In the genomic region with DNA sequence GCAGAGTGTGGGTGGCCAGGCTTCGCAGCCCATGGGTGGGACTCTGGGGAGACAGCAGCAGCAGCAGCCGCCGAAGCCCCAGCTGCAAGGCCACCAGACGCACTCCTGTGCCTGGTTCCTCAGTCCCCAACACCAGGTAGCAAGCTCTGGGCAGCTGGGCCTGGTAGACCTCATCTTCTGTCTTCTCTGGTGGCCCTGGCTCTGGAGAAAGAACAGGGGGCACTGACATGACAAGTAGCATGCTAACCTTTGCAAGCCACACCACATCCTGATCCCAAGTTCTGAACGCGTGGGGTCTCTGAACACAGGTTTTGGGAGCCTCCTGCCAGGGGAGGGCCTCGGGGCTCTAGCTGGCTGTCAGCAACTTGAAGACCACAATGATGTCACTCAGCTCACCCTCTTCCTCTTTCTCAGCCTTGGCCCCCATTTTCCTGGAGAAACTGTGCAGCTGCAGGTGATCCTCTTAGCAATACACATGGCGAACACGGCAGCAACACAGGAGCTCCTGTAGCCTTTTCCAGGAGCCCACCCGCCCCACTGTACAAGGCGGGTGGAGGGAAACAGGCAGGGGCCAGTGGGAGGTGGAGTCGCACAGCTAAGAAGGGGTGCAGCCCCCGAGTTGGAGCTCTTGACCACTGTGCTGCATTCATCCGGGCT, we compare ENCODE assay signal across 14 cellular contexts. TPM values are rescaled to one million over a fixed set of nuclear protein-coding genes. Genes with fewer than 3 reads are reported as not detected.
DNase-seq lines count a peak whose midpoint lies in the region; ATAC-seq, FAIRE-seq and TF ChIP-seq lines count a peak whose summit lies in the region.
"Had no signal": no experiment of that assay in that cellular context is flagged by ENCODE, and none has a peak within 500 bp of the region (broad histone marks: within the 10 kb centered on the region; RNA-seq: fewer than 3 reads in every experiment).

No MANE protein-coding gene starts in this region.

- H3K36me3 Mint-ChIP-seq in T-cell (peaks cover 17% of the 10 kb centered on the region), memory B cell (peaks cover 14% of the 10 kb centered on the region)

- no peak for FAIRE-seq in RCC 7860 (lab: Jason Lieb, UNC)

- H3K9me3 Mint-ChIP-seq in T-cell (no peaks in the 10 kb centered on the region), memory B cell (no peaks in the 10 kb centered on the region)
- H3K9me3 Mint-ChIP-seq: H9 had no signal

- CTCF ChIA-PET in T-cell (lab: Charles Lee): interaction anchor here in 1 of 2 donors (0.5 kb wide), 1 partner anchor 1158 kb away, joined by 4 read pairs; no protein-coding TSS in a partner anchor

- H3K27ac Mint-ChIP-seq in T-cell (peak overlapping the region; percentile 43 to 71), memory B cell (peak overlapping the region; percentile 92)

- H3K4me1 Mint-ChIP-seq in T-cell (peaks cover 20 to 31% (median 21%) of the 10 kb centered on the region in 3 donors), memory B cell (peaks cover 23% of the 10 kb centered on the region)

- ATAC-seq in T-cell (replicated peaks in 1 of 4) (no peak), memory B cell (ENCODE audit: low read depth) (peak; percentile 71)
- ATAC-seq: Panc1 had no signal

- POLR2A ChIA-PET in T-cell (lab: Charles Lee): no interaction called here

- TF ChIP-seq CTCF in HL-60 (IDR thresholded peaks at IDR 0.05; ENCODE audit: insufficient read depth, low read length): no peak

- no peaks in the 10 kb centered on the region for H3K27me3 ChIP-seq in HL-60 (ENCODE audit: insufficient read depth, poor library complexity, severe bottlenecking)
- H3K27me3 ChIP-seq: esophagus muscularis mucosa had no signal

- H3K4me3 Mint-ChIP-seq in T-cell: no peak overlapping the region
- no peak overlapping the region for H3K4me3 Mint-ChIP-seq in memory B cell

- H3K27me3 Mint-ChIP-seq in T-cell: no peaks in the 10 kb centered on the region
- H3K27me3 Mint-ChIP-seq in memory B cell: no peaks in the 10 kb centered on the region

- H3K4me3 ChIP-seq in HL-60 (replicated peaks; ENCODE audit: insufficient read depth, low read length): no peak overlapping the region
- H3K4me3 ChIP-seq: esophagus muscularis mucosa had no signal

- H3K27ac ChIP-seq in HL-60 (replicated peaks): peak overlapping the region; percentile 76

- DNase-seq in CD1c-positive myeloid dendritic cell (ENCODE audit: extremely low spot score): peak; percentile 45
- DNase-seq in HL-60 (ENCODE audit: low read depth in 1 of 2, low spot score in 1 of 2): peak; percentile 57 to 85
- DNase-seq in T-cell: peak in 4 of 34 experiments; percentile 3 to 38 (median 15)
- DNase-seq in memory B cell (ENCODE audit: low spot score in 2 of 2): peak; percentile 49 to 64
- DNase-seq in HCEC 1CT: no peak
- DNase-seq in RCC 7860 (ENCODE audit: low spot score): no peak
- no peak for DNase-seq in activated CD8-positive, alpha-beta memory T cell treated with anti-CD3 and anti-CD28 coated beads, Interleukin-2, amount 50 U/mL, for 4 hours
- DNase-seq: activated gamma-delta T cell treated with Interleukin-2 at 50 U/mL for 16 hours; central memory CD4-positive, alpha-beta T cell; H9; NCI-H2029; stimulated activated CD4-positive, alpha-beta T cell treated with anti-CD3 and anti-CD28 coated beads, Interleukin-4, amount 100 ng/mL, for 1 hour had no signal

RNA-seq across cellular contexts. Expression of gene FUZ, which starts 5.8 kb away (rescaled TPM):
- total RNA-seq in T-cell: 10 to 100 TPM; 12.8 to 31.2 (median 23.7) TPM

RNA-seq across cellular contexts. Expression of gene MED25, which starts 10.8 kb away (rescaled TPM):
- total RNA-seq in T-cell: 10 to 100 TPM; 46.0 to 64.1 (median 57.6) TPM

RNA-seq across cellular contexts. Expression of gene AP2A1, which starts 40.5 kb away (rescaled TPM):
- 10 to 100 TPM; 49.6 to 64.8 (median 62.2) TPM for total RNA-seq in T-cell

RNA-seq across cellular contexts. Expression of gene PTOV1, which starts 43.7 kb away (rescaled TPM):
- total RNA-seq in T-cell: 100 to 1,000 TPM; 149 to 165 (median 156) TPM

RNA-seq across cellular contexts. Expression of gene TSKS, which starts 44.2 kb away (rescaled TPM):
- 1 to 10 TPM in 3 of 5 donors, under 1 TPM in 2; 0.23 to 4.1 (median 2.1) TPM for total RNA-seq in T-cell

Comparison
In these comparisons a context has a peak if more than half of its experiments do, and no peak if none do; other contexts are left out.
1. DNase-seq: peak in CD1c-positive myeloid dendritic cell (single experiment), HL-60 (2 of 2) and memory B cell (2 of 2); none in HCEC 1CT (single experiment), RCC 7860 (single experiment) and activated CD8-positive, alpha-beta memory T cell treated with anti-CD3 and anti-CD28 coated beads, Interleukin-2, amount 50 U/mL, for 4 hours (single experiment).